In genomic region chr10:3090914-3091313, GRCh38 we compare ENCODE assay signal across 9 cellular contexts. TPM values are rescaled to one million over a fixed set of nuclear protein-coding genes. Genes with fewer than 3 reads are reported as not detected.
A peak's percentile ranks its signal among the peaks of the same experiment; 100 is the strongest.
DNase-seq lines count a peak whose midpoint lies in the region; ATAC-seq and TF ChIP-seq lines count a peak whose summit lies in the region.
"Had no signal": no experiment of that assay in that cellular context is flagged by ENCODE, and none has a peak within 500 bp of the region (broad histone marks: within the 10 kb centered on the region; RNA-seq: fewer than 3 reads in every experiment).

No MANE protein-coding gene starts in this region.

- H3K36me3 ChIP-seq in transverse colon, result no peaks in the 10 kb centered on the region

- 7 to 17% methylated on average over 2 to 5 of the region's 5 CpGs for WGBS in transverse colon (ENCODE audit: low coverage in 1 of 2), 2 donors

- no peak for TF ChIP-seq POLR2A in transverse colon (IDR thresholded peaks at IDR 0.05)

- peak overlapping the region; percentile 2 to 43 (median 34) for H3K27ac ChIP-seq in transverse colon

- TF ChIP-seq EP300 in transverse colon (IDR thresholded peaks at IDR 0.05; ENCODE audit: low read depth), result no peak

- H3K27ac Mint-ChIP-seq in activated T-cell treated with anti-CD3 and anti-CD28 coated beads, Interleukin-2, amount 50 U/mL, for 24 hours, result peak overlapping the region; percentile 87
- H3K27ac Mint-ChIP-seq: activated B cell treated with CpG ODN at 0.5 μM for 24 hours had no signal

- no peak for TF ChIP-seq CTCF in transverse colon (IDR thresholded peaks at IDR 0.05)

- peaks cover 14 to 32% (median 20%) of the 10 kb centered on the region in 4 donors for H3K4me1 ChIP-seq in transverse colon

- no peak overlapping the region for H3K4me3 Mint-ChIP-seq in activated T-cell treated with anti-CD3 and anti-CD28 coated beads, Interleukin-2, amount 50 U/mL, for 24 hours
- H3K4me3 Mint-ChIP-seq: activated B cell treated with CpG ODN at 0.5 μM for 24 hours had no signal

- no peak overlapping the region for H3K4me3 ChIP-seq in transverse colon

- H3K9me3 Mint-ChIP-seq in activated T-cell treated with anti-CD3 and anti-CD28 coated beads, Interleukin-2, amount 50 U/mL, for 24 hours, result no peaks in the 10 kb centered on the region
- H3K9me3 Mint-ChIP-seq: activated B cell treated with CpG ODN at 0.5 μM for 24 hours had no signal

- DNase-seq in activated T-cell treated with anti-CD3 and anti-CD28 coated beads, Interleukin-2, amount 50 U/mL, for 24 hours, result no peak
- DNase-seq in activated T-cell treated with anti-CD3 and anti-CD28 coated beads for 4 hours, result no peak
- peak; percentile 95 for DNase-seq in astrocyte of the hippocampus (ENCODE audit: low read depth, low spot score)
- peak; percentile 69 for DNase-seq in iPS-NIHi11 (ENCODE audit: low spot score)
- DNase-seq in transverse colon, result peak; percentile 54
- DNase-seq in UCSD-AML1 (lab: John Stamatoyannopoulos, UW; ENCODE audit: unreplicated experiment), result no peak
- no peak for DNase-seq in ureter (ENCODE audit: low spot score)
- DNase-seq: activated B cell treated with CpG ODN at 0.5 μM for 24 hours had no signal

- no peaks in the 10 kb centered on the region for H3K27me3 Mint-ChIP-seq in activated T-cell treated with anti-CD3 and anti-CD28 coated beads, Interleukin-2, amount 50 U/mL, for 24 hours
- H3K27me3 Mint-ChIP-seq: activated B cell treated with CpG ODN at 0.5 μM for 24 hours had no signal

- peaks cover 91% of the 10 kb centered on the region for H3K36me3 Mint-ChIP-seq in activated T-cell treated with anti-CD3 and anti-CD28 coated beads, Interleukin-2, amount 50 U/mL, for 24 hours (ENCODE audit: low read depth)

- H3K4me1 Mint-ChIP-seq in activated T-cell treated with anti-CD3 and anti-CD28 coated beads, Interleukin-2, amount 50 U/mL, for 24 hours (ENCODE audit: low read depth), result peaks cover 78% of the 10 kb centered on the region

- no peaks in the 10 kb centered on the region for H3K27me3 ChIP-seq in transverse colon

- intact Hi-C loops in transverse colon (cut with DNase I; ENCODE audit: low total_unique reads), result no loop called here

- H3K9me3 ChIP-seq in transverse colon, result no peaks in the 10 kb centered on the region

- no peak for ATAC-seq in GM18517 (IDR thresholded peaks at IDR 0.05; ENCODE audit: unreplicated experiment)

- in situ Hi-C loops in transverse colon (cut with MboI; ENCODE audit: low pct_ligation_motif_present in 1 of 4, low pct_unique_long_range_greater_than_20kb in 1 of 4, low sequenced_read_pairs in 3 of 4), result no loop called here

RNA-seq across cellular contexts. Expression of gene PFKP, which starts 23.6 kb away (rescaled TPM):
- total RNA-seq in transverse colon (10 to 100 TPM; 53.9 to 93.9 (median 66.2) TPM), ureter (67.8 TPM)

Comparison
In these comparisons a context has a peak if more than half of its experiments do, and no peak if none do; other contexts are left out.
1. DNase-seq: peak in astrocyte of the hippocampus (single experiment), iPS-NIHi11 (single experiment) and transverse colon (single experiment); none in activated T-cell treated with anti-CD3 and anti-CD28 coated beads, Interleukin-2, amount 50 U/mL, for 24 hours (single experiment), activated T-cell treated with anti-CD3 and anti-CD28 coated beads for 4 hours (single experiment), UCSD-AML1 (single experiment) and ureter (single experiment).